In genomic region chr1:14725641-14726213, GRCh38 we compare ENCODE assay signal across 23 cellular contexts.
DNase-seq lines count a peak whose midpoint lies in the region; ATAC-seq and TF ChIP-seq lines count a peak whose summit lies in the region.
"Had no signal": no experiment of that assay in that cellular context is flagged by ENCODE, and none has a peak within 500 bp of the region (broad histone marks: within the 10 kb centered on the region; RNA-seq: fewer than 3 reads in every experiment).

No MANE protein-coding gene starts in this region.

- no peak overlapping the region for H3K4me2 ChIP-seq in PC-9

- H3K36me3 Mint-ChIP-seq in WTC11 = 0 out of 2 replicates have a peak, but pooled peaks cover 3% of the 10 kb centered on the region
- no peaks in the 10 kb centered on the region for H3K36me3 Mint-ChIP-seq in activated T-helper 1 cell treated with anti-CD3 and anti-CD28 coated beads, Interleukin-12 subunit alpha, Interleukin-12 subunit beta, Interleukin-2, Interleukin-4 antibody, amounts not matched to agents 30 ng/mL and 10 ng/mL and 1 ng/mL, durations not matched to agents 14 hours and 24 hours and 36 hours (ENCODE audit: low read depth)
- H3K36me3 Mint-ChIP-seq: CD8-positive, alpha-beta T cell; T-cell had no signal

- H3K4me3 ChIP-seq in HEK293 (ENCODE audit: low read depth, low read length) (no peak overlapping the region), PC-9 (no peak overlapping the region)
- H3K4me3 ChIP-seq: SJCRH30 had no signal

- TF ChIP-seq CTCF in HEK293 (tag by site-specific recombination; IDR thresholded peaks at IDR 0.05) (no peak), WTC11 (IDR thresholded peaks at IDR 0.05) (no peak), PC-9 (conservative IDR thresholded peaks at IDR 0.05) (no peak)

- H4K20me1 ChIP-seq in PC-9 (ENCODE audit: insufficient read depth) = no peaks in the 10 kb centered on the region

- H3K27ac ChIP-seq in HEK293 (ENCODE audit: extremely low read depth, low read depth, low read length) = no peak overlapping the region
- no peak overlapping the region for H3K27ac ChIP-seq in PC-9
- H3K27ac ChIP-seq: SJCRH30 had no signal

- peak; percentile 48 for DNase-seq in COR-L47 (lab: John Stamatoyannopoulos, UW)
- DNase-seq in WTC11 (ENCODE audit: low spot score) = no peak
- DNase-seq in iPS-NIHi11 (ENCODE audit: low spot score) = peak; percentile 42
- no peak for DNase-seq in NCI-H526 (lab: John Stamatoyannopoulos, UW)
- DNase-seq in PC-9 = no peak
- no peak for DNase-seq in activated T-helper 1 cell treated with anti-CD3 and anti-CD28 coated beads, Interleukin-12 subunit alpha, Interleukin-12 subunit beta, Interleukin-2, Interleukin-4 antibody, amounts not matched to agents 30 ng/mL and 10 ng/mL and 1 ng/mL, durations not matched to agents 14 hours and 24 hours and 36 hours (ENCODE audit: low spot score)
- DNase-seq: AML-193; Calu3; CD8-positive, alpha-beta T cell; DMS153; HCEC 1CT; IMR-90; MV-4-11; NCI-H1105 treated with DMSO at 0.1 percent for 48 hours; NCI-H187 treated with DMSO at 0.1 percent for 48 hours; NCI-H2107; NCI-H446 treated with DMSO at 0.1 percent for 48 hours; NCI-H748 treated with DMSO at 0.1 percent for 48 hours; NK-92 treated with Interleukin-12 subunit alpha and Interleukin-12 subunit beta, amount 100 ng/mL, for 24 hours; SJCRH30; T-cell had no signal

- POLR2A ChIA-PET in HEK293 (lab: Yijun Ruan, JAX) (no interaction called here), WTC11 (lab: Charles Lee) (no interaction called here), PC-9 (lab: Charles Lee; ENCODE audit: unreplicated experiment) (no interaction called here)

- H3K9me3 Mint-ChIP-seq in WTC11 = peaks cover 10% of the 10 kb centered on the region
- H3K9me3 Mint-ChIP-seq in activated T-helper 1 cell treated with anti-CD3 and anti-CD28 coated beads, Interleukin-12 subunit alpha, Interleukin-12 subunit beta, Interleukin-2, Interleukin-4 antibody, amounts not matched to agents 30 ng/mL and 10 ng/mL and 1 ng/mL, durations not matched to agents 14 hours and 24 hours and 36 hours = no peaks in the 10 kb centered on the region

- CTCF ChIA-PET in HEK293 (lab: Yijun Ruan, JAX) (no interaction called here), WTC11 (lab: Charles Lee) (no interaction called here), PC-9 (lab: Charles Lee) (no interaction called here)

- ATAC-seq in WTC11 = peak; percentile 89
- ATAC-seq in GM18505 (IDR thresholded peaks at IDR 0.05; ENCODE audit: unreplicated experiment) = no peak
- ATAC-seq: CD8-positive, alpha-beta T cell; T-cell had no signal

- H3K79me2 ChIP-seq in PC-9 (ENCODE audit: low read depth) = no peaks in the 10 kb centered on the region

- no peak overlapping the region for H3K4me3 Mint-ChIP-seq in WTC11
- H3K4me3 Mint-ChIP-seq in activated T-helper 1 cell treated with anti-CD3 and anti-CD28 coated beads, Interleukin-12 subunit alpha, Interleukin-12 subunit beta, Interleukin-2, Interleukin-4 antibody, amounts not matched to agents 30 ng/mL and 10 ng/mL and 1 ng/mL, durations not matched to agents 14 hours and 24 hours and 36 hours = no peak overlapping the region
- H3K4me3 Mint-ChIP-seq: CD8-positive, alpha-beta T cell; T-cell had no signal

- H2AFZ ChIP-seq in PC-9 = no peak overlapping the region

- H3K27ac Mint-ChIP-seq in WTC11 = no peak overlapping the region; the same call in 1 of the 2 replicates
- no peak overlapping the region for H3K27ac Mint-ChIP-seq in activated T-helper 1 cell treated with anti-CD3 and anti-CD28 coated beads, Interleukin-12 subunit alpha, Interleukin-12 subunit beta, Interleukin-2, Interleukin-4 antibody, amounts not matched to agents 30 ng/mL and 10 ng/mL and 1 ng/mL, durations not matched to agents 14 hours and 24 hours and 36 hours
- H3K27ac Mint-ChIP-seq: CD8-positive, alpha-beta T cell; T-cell had no signal

- H3K9me2 ChIP-seq in PC-9 (ENCODE audit: insufficient read depth) = no peaks in the 10 kb centered on the region

- H3K36me3 ChIP-seq in HEK293 (ENCODE audit: control insufficient read depth in 2 of 2, insufficient read depth in 1 of 2, low read length in 2 of 2) (no peaks in the 10 kb centered on the region), PC-9 (ENCODE audit: low read depth) (no peaks in the 10 kb centered on the region)
- H3K36me3 ChIP-seq: SJCRH30 had no signal

- H3F3A ChIP-seq in PC-9 (ENCODE audit: insufficient read depth, low read depth) = no peaks in the 10 kb centered on the region

- peaks cover 10% of the 10 kb centered on the region for H3K27me3 ChIP-seq in PC-9 (ENCODE audit: insufficient read depth, low read depth)

- H3K27me3 Mint-ChIP-seq in WTC11 (ENCODE audit: low read depth) = no peaks in the 10 kb centered on the region; the same call in 1 of the 2 replicates
- no peaks in the 10 kb centered on the region for H3K27me3 Mint-ChIP-seq in activated T-helper 1 cell treated with anti-CD3 and anti-CD28 coated beads, Interleukin-12 subunit alpha, Interleukin-12 subunit beta, Interleukin-2, Interleukin-4 antibody, amounts not matched to agents 30 ng/mL and 10 ng/mL and 1 ng/mL, durations not matched to agents 14 hours and 24 hours and 36 hours (ENCODE audit: insufficient read depth)

- H3K4me1 Mint-ChIP-seq in WTC11 = peaks cover 57% of the 10 kb centered on the region
- no peaks in the 10 kb centered on the region for H3K4me1 Mint-ChIP-seq in activated T-helper 1 cell treated with anti-CD3 and anti-CD28 coated beads, Interleukin-12 subunit alpha, Interleukin-12 subunit beta, Interleukin-2, Interleukin-4 antibody, amounts not matched to agents 30 ng/mL and 10 ng/mL and 1 ng/mL, durations not matched to agents 14 hours and 24 hours and 36 hours (ENCODE audit: low read depth)
- H3K4me1 Mint-ChIP-seq: T-cell had no signal

- intact Hi-C loops in PC-9 (cut with micrococcal nuclease; ENCODE audit: unreplicated experiment) = no loop called here
- intact Hi-C loops in activated T-helper 1 cell treated with anti-CD3 and anti-CD28 coated beads, Interleukin-12 subunit alpha, Interleukin-12 subunit beta, Interleukin-2, Interleukin-4 antibody, amounts not matched to agents 30 ng/mL and 10 ng/mL and 1 ng/mL, durations not matched to agents 14 hours and 24 hours and 36 hours (cut with micrococcal nuclease) = no loop called here

- H3K4me1 ChIP-seq in HEK293 (ENCODE audit: control insufficient read depth, insufficient read depth, low read length) (no peaks in the 10 kb centered on the region), PC-9 (replicated peaks; ENCODE audit: insufficient read depth) (no peaks in the 10 kb centered on the region)
- H3K4me1 ChIP-seq: SJCRH30 had no signal

- BruUV-seq in PC-9 (replicated peaks; lab: Mats Ljungman, UMichigan) = no TSS peak

- H3K9me3 ChIP-seq in HEK293 (ENCODE audit: control insufficient read depth, insufficient read depth, low read depth, low read length) (no peaks in the 10 kb centered on the region), PC-9 (ENCODE audit: insufficient read depth, low read depth) (no peaks in the 10 kb centered on the region)
- H3K9me3 ChIP-seq: SJCRH30 had no signal

- no peak for TF ChIP-seq POLR2A in GM18505 (IDR thresholded peaks at IDR 0.05; ENCODE audit: borderline replicate concordance, extremely low read depth, insufficient read depth, insufficient read length)

TF ChIP-seq in HEK293, 187 proteins besides CTCF, POLR2A, EP300 and RAD21:
- TF ChIP-seq ZNF292 (tag by site-specific recombination; IDR thresholded peaks at IDR 0.05; ENCODE audit: borderline replicate concordance, low read depth) (no peak), ZIC2 (tag by site-specific recombination; IDR thresholded peaks at IDR 0.05) (peak; percentile 33; the same call in 1 of the 2 replicates)

TF ChIP-seq in WTC11, 78 proteins besides CTCF, POLR2A, EP300 and RAD21 (continues in another document):
- TF ChIP-seq JAZF1 (CRISPR knock-in tag; IDR thresholded peaks at IDR 0.05) (no peak), ATF3 (CRISPR knock-in tag; conservative IDR thresholded peaks at IDR 0.05) (no peak), SP1 (CRISPR knock-in tag; conservative IDR thresholded peaks at IDR 0.05) (peak; percentile 12; the same call in 1 of the 2 replicates), NR3C1 (CRISPR knock-in tag; conservative IDR thresholded peaks at IDR 0.05; ENCODE audit: low read depth) (no peak), NFATC4 (CRISPR knock-in tag; IDR thresholded peaks at IDR 0.05) (no peak), ARID4B (CRISPR knock-in tag; IDR thresholded peaks at IDR 0.05; ENCODE audit: borderline replicate concordance) (no peak), ZNF423 (CRISPR knock-in tag; IDR thresholded peaks at IDR 0.05) (peak; percentile 65; the same call in 1 of the 2 replicates), JUN (CRISPR knock-in tag; IDR thresholded peaks at IDR 0.05) (no peak)

Comparison
In these comparisons a context has a peak if more than half of its experiments do, and no peak if none do; other contexts are left out.
1. DNase-seq: peak in COR-L47 (single experiment) and iPS-NIHi11 (single experiment); none in WTC11 (single experiment), NCI-H526 (0 of 2), PC-9 (0 of 2) and activated T-helper 1 cell treated with anti-CD3 and anti-CD28 coated beads, Interleukin-12 subunit alpha, Interleukin-12 subunit beta, Interleukin-2, Interleukin-4 antibody, amounts not matched to agents 30 ng/mL and 10 ng/mL and 1 ng/mL, durations not matched to agents 14 hours and 24 hours and 36 hours (single experiment).